Comparison of ENCODE assay signal across 26 cellular contexts in genomic region chr12:1505151-1505450, GRCh38.
"Had no signal": no experiment of that assay in that cellular context is flagged by ENCODE, and none has a peak within 500 bp of the region (broad histone marks: within the 10 kb centered on the region; RNA-seq: fewer than 3 reads in every experiment).

No MANE protein-coding gene starts in this region.

- ATAC-seq: foreskin keratinocyte, gastroesophageal sphincter, heart left ventricle, left cardiac atrium, left lung, right lobe of liver had no signal

- H3K27me3 ChIP-seq: esophagus muscularis mucosa, foreskin keratinocyte, gastroesophageal sphincter, heart left ventricle, hepatocyte, ovary, right lobe of liver, thyroid gland had no signal

- H3K4me1 ChIP-seq: foreskin keratinocyte, left lung, right lobe of liver had no signal

- H3K4me3 ChIP-seq: coronary artery, esophagus muscularis mucosa, heart left ventricle, hepatocyte, left lung, ovary, right lobe of liver, thyroid gland had no signal

- H3K36me3 ChIP-seq: esophagus muscularis mucosa, gastroesophageal sphincter, heart left ventricle, left lung, ovary, right lobe of liver, stomach, thyroid gland had no signal

- H3K9me3 Mint-ChIP-seq: naive thymus-derived CD4-positive, alpha-beta T cell; nephron; type B pancreatic cell had no signal

- H3K9me3 ChIP-seq: esophagus muscularis mucosa, gastroesophageal sphincter, heart left ventricle, left lung, ovary, right lobe of liver, stomach, thyroid gland had no signal

- DNase-seq: dermis blood vessel endothelial cell; effector memory CD4-positive, alpha-beta T cell; foreskin keratinocyte; heart left ventricle; left cardiac atrium; left lung; mesenchymal stem cell; midbrain; naive thymus-derived CD4-positive, alpha-beta T cell; occipital lobe; ovary; posterior cingulate gyrus; retina; small intestine; stimulated activated CD4-positive, alpha-beta T cell treated with anti-CD3 and anti-CD28 coated beads, Interleukin-15, amount 100 ng/mL, for 24 hours; stimulated activated CD4-positive, alpha-beta T cell treated with anti-CD3 and anti-CD28 coated beads, Interleukin-2, amount 100 ng/mL, for 48 hours; stimulated activated naive CD4-positive, alpha-beta T cell treated with Interleukin-2 at 50 U/mL for 16 hours; stomach; thyroid gland had no signal

- H3K27ac ChIP-seq: coronary artery, esophagus muscularis mucosa, foreskin keratinocyte, gastroesophageal sphincter, heart left ventricle, hepatocyte, left lung, ovary, right lobe of liver, stomach, thyroid gland had no signal

- H3K36me3 Mint-ChIP-seq: naive thymus-derived CD4-positive, alpha-beta T cell had no signal

- H3K27ac Mint-ChIP-seq: nephron, type B pancreatic cell had no signal

- H3K4me3 Mint-ChIP-seq: nephron, type B pancreatic cell had no signal
